Comparison of ENCODE assay signal across 9 cellular contexts in the genomic region with DNA sequence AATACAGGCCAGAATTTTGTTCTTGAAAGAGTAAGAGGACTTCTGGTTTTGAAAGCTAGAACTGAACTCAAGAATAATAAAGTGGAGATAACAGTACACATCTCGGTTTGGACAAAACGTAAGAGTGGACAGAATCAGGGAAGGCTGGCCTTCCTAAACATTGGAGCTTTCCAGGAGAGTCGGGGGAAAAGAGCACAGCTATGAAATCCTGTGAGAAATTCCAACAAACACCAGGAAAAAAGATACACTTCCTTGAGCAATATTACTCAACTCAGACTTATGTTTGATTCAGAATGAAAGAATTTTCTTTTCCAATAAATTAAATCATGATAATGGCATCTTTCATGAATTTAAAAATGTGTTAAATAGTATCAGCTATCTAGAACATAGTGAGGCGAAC. TPM values are rescaled to one million over a fixed set of nuclear protein-coding genes. Genes with fewer than 3 reads are reported as not detected.
DNase-seq lines count a peak whose midpoint lies in the region; ATAC-seq and TF ChIP-seq lines count a peak whose summit lies in the region.
"Had no signal": no experiment of that assay in that cellular context is flagged by ENCODE, and none has a peak within 500 bp of the region (broad histone marks: within the 10 kb centered on the region; RNA-seq: fewer than 3 reads in every experiment).

No MANE protein-coding gene starts in this region.

- no peaks in the 10 kb centered on the region for H4K20me1 ChIP-seq in MM.1S (ENCODE audit: insufficient read depth, low read length)

- no peaks in the 10 kb centered on the region for H3K27me3 ChIP-seq in MM.1S (replicated peaks; ENCODE audit: insufficient read depth, low read length)
- no peaks in the 10 kb centered on the region for H3K27me3 ChIP-seq in endocrine pancreas (ENCODE audit: control insufficient read depth, insufficient read depth, low read length)

- H3F3A ChIP-seq in MM.1S (ENCODE audit: insufficient read depth, low read length): peaks cover 13% of the 10 kb centered on the region

- H3K4me3 ChIP-seq in AG10803 (ENCODE audit: low read length) (peak overlapping the region; percentile 24), MM.1S (ENCODE audit: low read length) (no peak overlapping the region), endocrine pancreas (ENCODE audit: control insufficient read depth, insufficient read depth, low read length) (peak overlapping the region; percentile 74)

- H3K4me2 ChIP-seq in MM.1S (ENCODE audit: low read depth, low read length): peak overlapping the region; percentile 5; the same call in 1 of the 2 replicates

- H3K27ac ChIP-seq in MM.1S (ENCODE audit: low read length): no peak overlapping the region

- peaks cover 4% of the 10 kb centered on the region for H3K4me1 ChIP-seq in MM.1S (ENCODE audit: low read length)
- H3K4me1 ChIP-seq in endocrine pancreas (ENCODE audit: control insufficient read depth, insufficient read depth, low read length): no peaks in the 10 kb centered on the region

- peak; percentile 41 for ATAC-seq in omental fat pad (ENCODE audit: low FRiP score)

- H3K36me3 ChIP-seq in MM.1S (replicated peaks; ENCODE audit: insufficient read depth, low read length) (no peaks in the 10 kb centered on the region), endocrine pancreas (ENCODE audit: control insufficient read depth, insufficient read depth, low read length) (no peaks in the 10 kb centered on the region)

- no peak overlapping the region for H3K9ac ChIP-seq in MM.1S (ENCODE audit: low read length)
- peak overlapping the region; percentile 39 for H3K9ac ChIP-seq in endocrine pancreas (ENCODE audit: control insufficient read depth, insufficient read depth, low read length)

- no peak for TF ChIP-seq CTCF in AG10803 (conservative IDR thresholded peaks at IDR 0.05; ENCODE audit: low read length)
- TF ChIP-seq CTCF in MM.1S (IDR thresholded peaks at IDR 0.05; ENCODE audit: low read length): no peak
- TF ChIP-seq CTCF in omental fat pad (IDR thresholded peaks at IDR 0.05): no peak

- no peaks in the 10 kb centered on the region for H3K9me2 ChIP-seq in MM.1S (replicated peaks; ENCODE audit: insufficient read depth, low read length)

- no peak overlapping the region for H2AFZ ChIP-seq in MM.1S (ENCODE audit: low read length)

- H3K9me3 ChIP-seq in MM.1S (replicated peaks; ENCODE audit: insufficient read depth, low read length) (no peaks in the 10 kb centered on the region), endocrine pancreas (ENCODE audit: control insufficient read depth, low read length) (no peaks in the 10 kb centered on the region)

- H3K79me2 ChIP-seq in MM.1S (ENCODE audit: low read length): 0 out of 2 replicates have a peak, but pooled peaks cover 3% of the 10 kb centered on the region

- DNase-seq in AG10803 (ENCODE audit: low read depth): peak; percentile 49
- no peak for DNase-seq in MM.1S
- no peak for DNase-seq in omental fat pad (ENCODE audit: low spot score)
- no peak for DNase-seq in HPDE6-E6E7 (ENCODE audit: extremely low spot score)
- no peak for DNase-seq in NCI-H1417 treated with DMSO at 0.1 percent for 48 hours (lab: John Stamatoyannopoulos, UW)
- DNase-seq in NCI-H1694 treated with DMSO at 0.1 percent for 48 hours (lab: John Stamatoyannopoulos, UW): no peak
- no peak for DNase-seq in NOMO-1 (lab: John Stamatoyannopoulos, UW; ENCODE audit: unreplicated experiment in 2 of 2)

RNA-seq across cellular contexts. Expression of a gene that starts 1.1 kb away (rescaled TPM):
- total RNA-seq in omental fat pad: 10 to 100 TPM; 15.3 to 47.1 (median 20.9) TPM

RNA-seq across cellular contexts. Expression of a gene that starts 49.0 kb away (rescaled TPM):
- total RNA-seq in omental fat pad: under 1 TPM in 1 of 4 donors, not detected in 3; 0.36 TPM
- total RNA-seq: mononuclear cell had no signal
